In the genomic region with DNA sequence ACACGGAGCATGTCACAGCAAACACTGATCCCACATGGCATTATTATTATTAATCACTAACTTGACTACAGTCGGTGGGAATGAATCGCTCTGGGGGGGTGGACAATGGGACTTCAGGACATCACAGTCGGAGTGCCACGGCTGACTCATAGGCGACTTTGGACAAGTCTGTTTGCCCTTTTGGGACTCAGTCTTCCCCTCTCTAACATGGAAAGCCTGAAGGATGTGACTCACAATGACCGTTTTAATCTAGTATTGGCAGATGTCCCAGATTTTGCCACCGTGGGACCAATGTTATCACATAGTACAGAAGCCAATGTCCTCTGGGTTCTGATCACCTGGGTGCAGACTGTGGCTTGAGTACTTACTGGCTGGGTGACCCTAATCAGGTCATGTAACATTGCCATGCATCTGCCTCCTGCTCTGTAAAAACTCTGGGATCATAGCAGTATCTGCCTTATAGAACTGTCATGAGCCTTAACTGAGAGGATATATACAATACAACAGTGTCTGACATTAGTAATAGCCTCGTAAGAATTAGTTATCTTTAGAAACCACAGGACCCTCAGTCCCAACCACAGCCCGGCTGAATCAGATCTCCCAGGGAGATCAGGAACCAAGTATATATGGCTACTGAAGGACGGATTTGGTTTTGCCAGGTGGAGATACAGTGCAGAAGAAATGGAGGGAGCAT, we compare ENCODE assay signal across 15 cellular contexts.
DNase-seq lines count a peak whose midpoint lies in the region; ATAC-seq and TF ChIP-seq lines count a peak whose summit lies in the region.
"Had no signal": no experiment of that assay in that cellular context is flagged by ENCODE, and none has a peak within 500 bp of the region (broad histone marks: within the 10 kb centered on the region; RNA-seq: fewer than 3 reads in every experiment).

No MANE protein-coding gene starts in this region.

- CTCF ChIA-PET in MCF 10A (lab: Yijun Ruan, JAX): no interaction called here

- WGBS in spleen, 5 donors: 59 to 74% (median 67%) methylated on average over 11 of the region's 11 CpGs

- H3K27ac ChIP-seq in breast epithelium (no peak overlapping the region), epithelial cell of prostate (peak overlapping the region; percentile 34), spleen (no peak overlapping the region)
- H3K27ac ChIP-seq: dorsolateral prefrontal cortex, left lung, PC-9, upper lobe of right lung had no signal

- TF ChIP-seq POLR2A in breast epithelium (IDR thresholded peaks at IDR 0.05) (no peak), spleen (IDR thresholded peaks at IDR 0.05) (no peak)

- H3K36me3 ChIP-seq in breast epithelium: no peaks in the 10 kb centered on the region
- H3K36me3 ChIP-seq in spleen: no peaks in the 10 kb centered on the region
- H3K36me3 ChIP-seq: left lung, upper lobe of right lung had no signal

- POLR2A ChIA-PET in MCF 10A (lab: Yijun Ruan, JAX): interaction anchor here (1.0 kb wide), 1 partner anchor 114 kb away, joined by 3 read pairs; no protein-coding TSS in a partner anchor

- TF ChIP-seq CTCF in MCF 10A (IDR thresholded peaks at IDR 0.05; ENCODE audit: unreplicated experiment) (no peak), breast epithelium (IDR thresholded peaks at IDR 0.05) (no peak), spleen (IDR thresholded peaks at IDR 0.05 in 8 of 11, conservative IDR thresholded peaks at IDR 0.05 in 3 of 11) (no peak)

- H3K9me3 Mint-ChIP-seq in MCF 10A (ENCODE audit: unreplicated experiment): no peaks in the 10 kb centered on the region
- H3K9me3 Mint-ChIP-seq: neural crest cell had no signal

- H3K4me1 ChIP-seq in breast epithelium (no peaks in the 10 kb centered on the region), spleen (no peaks in the 10 kb centered on the region)
- H3K4me1 ChIP-seq: left lung, upper lobe of right lung had no signal

- H3K4me1 Mint-ChIP-seq in MCF 10A (ENCODE audit: insufficient read depth, unreplicated experiment): peaks cover 39% of the 10 kb centered on the region

- DNase-seq in MCF 10A (ENCODE audit: unreplicated experiment) (peak; percentile 87), breast epithelium (ENCODE audit: low spot score in 2 of 2) (no peak), RPMI7951 (ENCODE audit: low read depth) (peak; percentile 96), epithelial cell of prostate (ENCODE audit: low read depth, low spot score) (peak; percentile 64), spleen (no peak)
- DNase-seq: dorsolateral prefrontal cortex; KBM-7; left lung; PC-9; stimulated activated CD4-positive, alpha-beta T cell treated with anti-CD3 and anti-CD28 coated beads, Interleukin-12 subunit alpha, Interleukin-12 subunit beta, amount 100 ng/mL, for 4 hours; upper lobe of right lung had no signal

- H3K4me3 ChIP-seq in breast epithelium: no peak overlapping the region
- no peak overlapping the region for H3K4me3 ChIP-seq in spleen
- H3K4me3 ChIP-seq: dorsolateral prefrontal cortex, left lung, PC-9, upper lobe of right lung had no signal

- H3K9me3 ChIP-seq in breast epithelium (no peaks in the 10 kb centered on the region), spleen (no peaks in the 10 kb centered on the region)
- H3K9me3 ChIP-seq: left lung, upper lobe of right lung had no signal

- H3K27me3 ChIP-seq in breast epithelium (no peaks in the 10 kb centered on the region), spleen (replicated peaks in 1 of 7) (peaks cover 0 to 14% (median 0%) of the 10 kb centered on the region in 7 donors)
- H3K27me3 ChIP-seq: upper lobe of right lung had no signal

- BruUV-seq in MCF 10A (replicated peaks; lab: Mats Ljungman, UMichigan): no TSS peak

- no peak overlapping the region for H3K27ac Mint-ChIP-seq in MCF 10A (ENCODE audit: low read depth, unreplicated experiment)

- intact Hi-C loops in MCF 10A (cut with micrococcal nuclease) (loop anchor here (5.0 to 10.0 kb wide), 2 partner anchors 283 to 355 kb away; no protein-coding TSS in a partner anchor), breast epithelium (cut with DNase I; ENCODE audit: low total_unique reads) (no loop called here), spleen (cut with DNase I; ENCODE audit: low total_unique reads) (no loop called here)

- no peaks in the 10 kb centered on the region for H3K36me3 Mint-ChIP-seq in MCF 10A (ENCODE audit: insufficient read depth, unreplicated experiment)

- ATAC-seq in GM18511 (IDR thresholded peaks at IDR 0.05; ENCODE audit: unreplicated experiment): no peak
- no peak for ATAC-seq in HG03097 (IDR thresholded peaks at IDR 0.05; ENCODE audit: low FRiP score, unreplicated experiment)
- no peak for ATAC-seq in HG03135 (IDR thresholded peaks at IDR 0.05; ENCODE audit: unreplicated experiment)
- ATAC-seq: left lung, upper lobe of right lung had no signal

- H3K4me3 Mint-ChIP-seq in MCF 10A (ENCODE audit: unreplicated experiment): no peak overlapping the region
- H3K4me3 Mint-ChIP-seq: neural crest cell had no signal

- no peaks in the 10 kb centered on the region for H3K27me3 Mint-ChIP-seq in MCF 10A (ENCODE audit: insufficient read depth, unreplicated experiment)

Comparison
In these comparisons a context has a peak if more than half of its experiments do, and no peak if none do; other contexts are left out.
1. DNase-seq: peak in MCF 10A (single experiment), RPMI7951 (single experiment) and epithelial cell of prostate (single experiment); none in breast epithelium (0 of 2) and spleen (single experiment).